20 cellular contexts compared by ENCODE assay signal in genomic region chr1:172931340-172931739, GRCh38.
"Had no signal": no experiment of that assay in that cellular context is flagged by ENCODE, and none has a peak within 500 bp of the region (broad histone marks: within the 10 kb centered on the region; RNA-seq: fewer than 3 reads in every experiment).

No MANE protein-coding gene starts in this region.

- H3K27me3 ChIP-seq: heart left ventricle, spleen, tibial artery, upper lobe of right lung, vagina had no signal

- DNase-seq: endodermal cell; heart left ventricle; hippocampal formation; left colon; left ventricle myocardium superior; naive thymus-derived CD4-positive, alpha-beta T cell; posterior cingulate gyrus; spleen; stimulated activated CD4-positive, alpha-beta T cell treated with anti-CD3 and anti-CD28 coated beads, Interleukin-15, amount 100 ng/mL, for 24 hours; stimulated activated CD4-positive, alpha-beta T cell treated with anti-CD3 and anti-CD28 coated beads, Interleukin-1b, Interleukin-23, amount 100 ng/mL, for 48 hours; stimulated activated CD4-positive, alpha-beta T cell treated with anti-CD3 and anti-CD28 coated beads, Interleukin-4, amount 100 ng/mL, for 24 hours; tibial artery; upper lobe of right lung had no signal

- H3K9me3 ChIP-seq: heart left ventricle, spleen, tibial artery, upper lobe of right lung, vagina had no signal

- H3K4me3 ChIP-seq: heart left ventricle, lung, spleen, tibial artery, upper lobe of right lung, vagina had no signal

- H3K36me3 Mint-ChIP-seq: stimulated activated memory B cell treated with anti-CD40 and anti-IgM and Interleukin-4, amounts not matched to agents 10 μg/mL and 1 μg/mL and 100 μg/mL, for 72 hours had no signal

- H3K9me3 Mint-ChIP-seq: endodermal cell; stimulated activated naive CD8-positive, alpha-beta T cell treated with anti-CD3 and anti-CD28 coated beads, Interleukin-15, Interleukin-2, amounts not matched to agents 100 ng/mL and 50 ng/mL, for 24 hours had no signal

- H3K27ac Mint-ChIP-seq: endodermal cell; naive thymus-derived CD4-positive, alpha-beta T cell; stimulated activated memory B cell treated with anti-CD40 and anti-IgM and Interleukin-4, amounts not matched to agents 10 μg/mL and 1 μg/mL and 100 μg/mL, for 72 hours; stimulated activated naive CD8-positive, alpha-beta T cell treated with anti-CD3 and anti-CD28 coated beads, Interleukin-15, Interleukin-2, amounts not matched to agents 100 ng/mL and 50 ng/mL, for 24 hours had no signal

- H3K27ac ChIP-seq: heart left ventricle, spleen, tibial artery, upper lobe of right lung, vagina had no signal

- H3K27me3 Mint-ChIP-seq: stimulated activated memory B cell treated with anti-CD40 and anti-IgM and Interleukin-4, amounts not matched to agents 10 μg/mL and 1 μg/mL and 100 μg/mL, for 72 hours; stimulated activated naive CD8-positive, alpha-beta T cell treated with anti-CD3 and anti-CD28 coated beads, Interleukin-15, Interleukin-2, amounts not matched to agents 100 ng/mL and 50 ng/mL, for 24 hours had no signal

- H3K4me3 Mint-ChIP-seq: endodermal cell; naive thymus-derived CD4-positive, alpha-beta T cell; neural crest cell; stimulated activated memory B cell treated with anti-CD40 and anti-IgM and Interleukin-4, amounts not matched to agents 10 μg/mL and 1 μg/mL and 100 μg/mL, for 72 hours; stimulated activated naive CD8-positive, alpha-beta T cell treated with anti-CD3 and anti-CD28 coated beads, Interleukin-15, Interleukin-2, amounts not matched to agents 100 ng/mL and 50 ng/mL, for 24 hours had no signal

- H3K36me3 ChIP-seq: heart left ventricle, spleen, tibial artery, upper lobe of right lung, vagina had no signal

- ATAC-seq: esophagus mucosa; heart left ventricle; left colon; left ventricle myocardium superior; naive thymus-derived CD4-positive, alpha-beta T cell; sciatic nerve; stimulated activated memory B cell treated with anti-CD40 and anti-IgM and Interleukin-4, amounts not matched to agents 10 μg/mL and 1 μg/mL and 100 μg/mL, for 72 hours; upper lobe of right lung had no signal

- H3K4me1 Mint-ChIP-seq: endodermal cell had no signal
